ENCODE assay signal across 16 cellular contexts in the genomic region with DNA sequence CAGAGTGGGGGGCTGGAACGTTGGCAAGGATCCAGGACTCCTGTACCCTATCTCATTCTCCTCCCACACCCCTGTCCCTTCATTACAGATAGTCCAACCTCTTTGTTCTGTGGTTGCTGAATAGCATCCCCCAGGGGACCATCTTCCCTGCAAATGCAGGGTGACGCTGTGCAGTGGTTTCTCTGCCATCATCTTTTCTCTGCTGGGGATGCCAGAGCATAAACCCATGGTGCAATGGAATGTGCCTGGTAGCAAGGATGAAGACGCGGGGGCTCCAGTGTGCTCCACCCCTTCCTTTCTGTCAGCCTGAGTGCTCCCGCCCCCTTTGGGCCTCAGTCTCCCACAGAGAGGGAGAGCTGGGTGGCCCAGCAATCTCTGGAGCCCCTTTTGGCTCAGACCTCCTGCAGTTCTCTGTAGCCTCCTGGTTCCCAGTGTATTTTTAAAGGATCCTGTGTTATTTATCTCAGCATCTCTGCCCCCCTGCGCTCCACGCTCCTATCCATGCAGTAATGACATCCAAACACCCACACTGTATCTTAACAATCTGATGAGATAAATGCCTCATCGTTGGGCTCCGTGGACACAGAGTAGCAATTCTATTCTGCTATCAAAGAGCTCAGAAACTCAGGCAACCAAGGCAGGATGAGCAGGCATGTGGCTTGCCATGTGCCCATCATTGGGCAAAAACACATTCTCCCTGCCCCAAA.
DNase-seq lines count a peak whose midpoint lies in the region; ATAC-seq and TF ChIP-seq lines count a peak whose summit lies in the region.
"Had no signal": no experiment of that assay in that cellular context is flagged by ENCODE, and none has a peak within 500 bp of the region (broad histone marks: within the 10 kb centered on the region; RNA-seq: fewer than 3 reads in every experiment).

No MANE protein-coding gene starts in this region.

- H3K9me2 ChIP-seq in PC-9 (ENCODE audit: insufficient read depth) = no peaks in the 10 kb centered on the region

- H3K4me1 ChIP-seq in heart right ventricle (peaks cover 18 to 98% (median 79%) of the 10 kb centered on the region in 9 donors), muscle layer of colon (ENCODE audit: insufficient read depth, low read length) (peaks cover 78% of the 10 kb centered on the region), PC-9 (replicated peaks; ENCODE audit: insufficient read depth) (no peaks in the 10 kb centered on the region)
- H3K4me1 ChIP-seq: gastrocnemius medialis had no signal

- H3K4me2 ChIP-seq in PC-9 = no peak overlapping the region

- no peaks in the 10 kb centered on the region for H3K27me3 Mint-ChIP-seq in chondrocyte (ENCODE audit: low read depth)
- H3K27me3 Mint-ChIP-seq: naive thymus-derived CD8-positive, alpha-beta T cell had no signal

- H3K4me3 ChIP-seq in heart right ventricle (no peak overlapping the region), muscle layer of colon (ENCODE audit: low read depth in 1 of 2, low read length in 2 of 2) (no peak overlapping the region), PC-9 (no peak overlapping the region)
- H3K4me3 ChIP-seq: gastrocnemius medialis had no signal

- H3K79me2 ChIP-seq in PC-9 (ENCODE audit: low read depth) = no peaks in the 10 kb centered on the region

- H3K9me3 Mint-ChIP-seq in chondrocyte (ENCODE audit: low read depth) = no peaks in the 10 kb centered on the region
- H3K9me3 Mint-ChIP-seq: activated naive CD8-positive, alpha-beta T cell treated with anti-CD3 and anti-CD28 coated beads, Interleukin-2, amount 10 ng/mL, durations not matched to agents 7 days and 5 days; naive thymus-derived CD8-positive, alpha-beta T cell; T-cell had no signal

- H3K4me3 Mint-ChIP-seq in chondrocyte (ENCODE audit: unreplicated experiment) = no peak overlapping the region
- H3K4me3 Mint-ChIP-seq: activated naive CD8-positive, alpha-beta T cell treated with anti-CD3 and anti-CD28 coated beads, Interleukin-2, amount 10 ng/mL, durations not matched to agents 7 days and 5 days; naive thymus-derived CD8-positive, alpha-beta T cell; T-cell had no signal

- POLR2A ChIA-PET in PC-9 (lab: Charles Lee; ENCODE audit: unreplicated experiment) = no interaction called here

- H2AFZ ChIP-seq in PC-9 = no peak overlapping the region

- CTCF ChIA-PET in PC-9 (lab: Charles Lee) = no interaction called here

- no peaks in the 10 kb centered on the region for H3K36me3 Mint-ChIP-seq in chondrocyte (ENCODE audit: low read depth)
- H3K36me3 Mint-ChIP-seq: activated naive CD8-positive, alpha-beta T cell treated with anti-CD3 and anti-CD28 coated beads, Interleukin-2, amount 10 ng/mL, durations not matched to agents 7 days and 5 days; naive thymus-derived CD8-positive, alpha-beta T cell; T-cell had no signal

- H3K27ac Mint-ChIP-seq in chondrocyte (ENCODE audit: unreplicated experiment) = peak overlapping the region; percentile 94
- H3K27ac Mint-ChIP-seq: activated naive CD8-positive, alpha-beta T cell treated with anti-CD3 and anti-CD28 coated beads, Interleukin-2, amount 10 ng/mL, durations not matched to agents 7 days and 5 days; T-cell had no signal

- H3K9me3 ChIP-seq in heart right ventricle (no peaks in the 10 kb centered on the region), muscle layer of colon (ENCODE audit: low read length) (no peaks in the 10 kb centered on the region), PC-9 (ENCODE audit: insufficient read depth, low read depth) (no peaks in the 10 kb centered on the region)
- H3K9me3 ChIP-seq: gastrocnemius medialis had no signal

- no peaks in the 10 kb centered on the region for H3F3A ChIP-seq in PC-9 (ENCODE audit: insufficient read depth, low read depth)

- no peaks in the 10 kb centered on the region for H3K4me1 Mint-ChIP-seq in chondrocyte (ENCODE audit: low read depth)
- H3K4me1 Mint-ChIP-seq: activated naive CD8-positive, alpha-beta T cell treated with anti-CD3 and anti-CD28 coated beads, Interleukin-2, amount 10 ng/mL, durations not matched to agents 7 days and 5 days; naive thymus-derived CD8-positive, alpha-beta T cell; T-cell had no signal

- H3K36me3 ChIP-seq in heart right ventricle = no peaks in the 10 kb centered on the region
- no peaks in the 10 kb centered on the region for H3K36me3 ChIP-seq in muscle layer of colon (ENCODE audit: insufficient read depth, low read length)
- no peaks in the 10 kb centered on the region for H3K36me3 ChIP-seq in PC-9 (ENCODE audit: low read depth)
- H3K36me3 ChIP-seq: gastrocnemius medialis had no signal

- H3K27me3 ChIP-seq in heart right ventricle (no peaks in the 10 kb centered on the region), muscle layer of colon (ENCODE audit: control insufficient read depth in 1 of 2, insufficient read depth in 2 of 2, low read length in 2 of 2) (no peaks in the 10 kb centered on the region), PC-9 (ENCODE audit: insufficient read depth, low read depth) (peaks cover 85% of the 10 kb centered on the region)

- no TSS peak for BruUV-seq in PC-9 (replicated peaks; lab: Mats Ljungman, UMichigan)

- H3K27ac ChIP-seq in heart right ventricle (peak overlapping the region in 8 of 10 donors; percentile 32 to 65 (median 56)), muscle layer of colon (ENCODE audit: low read depth, low read length) (peak overlapping the region; percentile 13), PC-9 (no peak overlapping the region)

- DNase-seq in heart right ventricle (no peak), left cardiac atrium (no peak), chondrocyte (ENCODE audit: low spot score) (no peak), PC-9 (no peak), MV-4-11 (lab: John Stamatoyannopoulos, UW) (no peak), HuH-7.5 (ENCODE audit: low spot score) (no peak)
- DNase-seq in activated effector memory CD4-positive, alpha-beta T cell treated with anti-CD3 and anti-CD28 coated beads, Interleukin-2, amount 50 U/mL, for 16 hours = no peak
- DNase-seq: activated CD4-positive, CD25-positive, alpha-beta regulatory T cell treated with anti-CD3 and anti-CD28 coated beads, Interleukin-2, amount 50 U/mL, for 72 hours; activated naive CD8-positive, alpha-beta T cell treated with anti-CD3 and anti-CD28 coated beads, Interleukin-2, amount 10 ng/mL, durations not matched to agents 7 days and 5 days; dermis blood vessel endothelial cell; kidney; naive thymus-derived CD8-positive, alpha-beta T cell; NCI-H1048; T-cell had no signal

- intact Hi-C loops in heart right ventricle (cut with DNase I) = no loop called here
- intact Hi-C loops in left cardiac atrium (cut with DNase I) = no loop called here
- intact Hi-C loops in PC-9 (cut with micrococcal nuclease; ENCODE audit: unreplicated experiment) = no loop called here

- ATAC-seq in heart right ventricle (no peak), left cardiac atrium (no peak)
- ATAC-seq: naive thymus-derived CD8-positive, alpha-beta T cell; T-cell had no signal

- TF ChIP-seq CTCF in heart right ventricle (IDR thresholded peaks at IDR 0.05) (no peak), chondrocyte (IDR thresholded peaks at IDR 0.05) (no peak), PC-9 (conservative IDR thresholded peaks at IDR 0.05) (no peak)

- no peaks in the 10 kb centered on the region for H4K20me1 ChIP-seq in PC-9 (ENCODE audit: insufficient read depth)

- H3K9ac ChIP-seq in muscle layer of colon (ENCODE audit: low read length) = no peak overlapping the region

- 72 to 74% methylated on average over 9 of the region's 9 CpGs for WGBS in heart right ventricle, 2 donors
